Comparison of ENCODE assay signal across 9 cellular contexts in genomic region chr17:12842936-12843335, GRCh38.
"Had no signal": no experiment of that assay in that cellular context is flagged by ENCODE, and none has a peak within 500 bp of the region (broad histone marks: within the 10 kb centered on the region; RNA-seq: fewer than 3 reads in every experiment).

No MANE protein-coding gene starts in this region.

- H3K4me3 Mint-ChIP-seq: H9 had no signal

- ATAC-seq: K562 had no signal

- FAIRE-seq: H1, H54, K562 had no signal

- H2AFZ ChIP-seq: GM23248 had no signal

- H3K27ac ChIP-seq: GM23248, HL-60 had no signal

- H3K27ac Mint-ChIP-seq: H9 had no signal

- DNase-seq: GM23248, H9, HCEC 1CT, IMR-90, KG1 had no signal

- H3K4me3 ChIP-seq: GM23248, K562 had no signal
